ENCODE assay signal across 9 cellular contexts in the genomic region with DNA sequence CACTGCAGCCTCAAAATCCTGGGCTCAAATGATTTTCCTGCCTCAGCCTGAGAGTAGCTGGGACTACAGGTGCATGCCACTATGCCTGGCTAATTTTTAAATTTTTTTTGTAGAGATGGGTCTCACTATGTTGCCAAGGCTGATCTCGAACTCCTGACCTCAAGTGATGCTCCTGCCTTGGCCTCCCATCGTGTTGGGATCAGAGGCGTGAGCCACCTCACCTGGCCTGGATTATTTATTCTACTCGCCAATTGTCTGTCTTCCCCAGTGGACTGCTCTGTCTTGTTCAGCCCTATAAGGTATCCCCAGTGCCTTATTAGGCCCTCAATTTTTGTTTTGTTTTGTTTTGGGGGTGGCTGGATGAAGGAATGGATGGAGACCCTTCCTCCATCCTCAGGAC. TPM values are rescaled to one million over a fixed set of nuclear protein-coding genes. Genes with fewer than 3 reads are reported as not detected.
A peak's percentile ranks its signal among the peaks of the same experiment; 100 is the strongest.
DNase-seq lines count a peak whose midpoint lies in the region; ATAC-seq and TF ChIP-seq lines count a peak whose summit lies in the region.
"Had no signal": no experiment of that assay in that cellular context is flagged by ENCODE, and none has a peak within 500 bp of the region (broad histone marks: within the 10 kb centered on the region; RNA-seq: fewer than 3 reads in every experiment).

No MANE protein-coding gene starts in this region.

- intact Hi-C loops in breast epithelium (cut with DNase I; ENCODE audit: low total_unique reads) = no loop called here
- intact Hi-C loops in upper lobe of right lung (cut with DNase I) = no loop called here

- ATAC-seq in upper lobe of right lung (no peak), HG02610 (IDR thresholded peaks at IDR 0.05; ENCODE audit: unreplicated experiment) (no peak)

- H3K27ac ChIP-seq in 22Rv1 (peak overlapping the region; percentile 77), HUES64 (ENCODE audit: low read depth, low read length) (no peak overlapping the region), breast epithelium (peak overlapping the region; percentile 70 to 81), neural cell (ENCODE audit: low read length) (no peak overlapping the region), upper lobe of right lung (no peak overlapping the region)

- H3K9me3 ChIP-seq in HUES64 (ENCODE audit: insufficient read depth, low read depth, low read length) = no peaks in the 10 kb centered on the region
- H3K9me3 ChIP-seq in breast epithelium = no peaks in the 10 kb centered on the region
- H3K9me3 ChIP-seq in neural cell (ENCODE audit: low read length) = no peaks in the 10 kb centered on the region
- H3K9me3 ChIP-seq in upper lobe of right lung = no peaks in the 10 kb centered on the region
- H3K9me3 ChIP-seq: MG63 had no signal

- no peak for TF ChIP-seq POLR2A in breast epithelium (IDR thresholded peaks at IDR 0.05)

- TF ChIP-seq CTCF in 22Rv1 (IDR thresholded peaks at IDR 0.05) (no peak), breast epithelium (IDR thresholded peaks at IDR 0.05) (no peak), neural cell (IDR thresholded peaks at IDR 0.05; ENCODE audit: poor library complexity, severe bottlenecking) (no peak), upper lobe of right lung (IDR thresholded peaks at IDR 0.05) (no peak), GM13977 (IDR thresholded peaks at IDR 0.05; ENCODE audit: extremely low read depth, insufficient read depth, missing control alignments) (no peak)

- no peaks in the 10 kb centered on the region for H3K9me2 ChIP-seq in neural cell (ENCODE audit: insufficient read depth, low read length)

- no peak overlapping the region for H3K4me2 ChIP-seq in neural cell (ENCODE audit: low read length)

- no peak for DNase-seq in breast epithelium (ENCODE audit: low spot score in 2 of 2)
- no peak for DNase-seq in upper lobe of right lung
- no peak for DNase-seq in GM13977 (ENCODE audit: low spot score)
- DNase-seq in kidney tubule cell (ENCODE audit: low spot score) = no peak

- in situ Hi-C loops in GM13977 (cut with MboI; ENCODE audit: low pct_unique_long_range_greater_than_20kb, low sequenced_read_pairs, unreplicated experiment) = no loop called here

- H3K9ac ChIP-seq in HUES64 (ENCODE audit: low read depth, low read length) (peak overlapping the region; percentile 61; the same call in 1 of the 2 replicates), neural cell (ENCODE audit: low read length) (no peak overlapping the region)

- no peaks in the 10 kb centered on the region; the same call in 1 of the 2 replicates for H3K27me3 ChIP-seq in HUES64 (ENCODE audit: insufficient read depth, low read length)
- no peaks in the 10 kb centered on the region for H3K27me3 ChIP-seq in breast epithelium
- no peaks in the 10 kb centered on the region for H3K27me3 ChIP-seq in neural cell (ENCODE audit: insufficient read depth, low read depth, low read length)
- H3K27me3 ChIP-seq in upper lobe of right lung = no peaks in the 10 kb centered on the region
- H3K27me3 ChIP-seq: MG63 had no signal

- no peak for TF ChIP-seq RAD21 in neural cell (conservative IDR thresholded peaks at IDR 0.05)

- peaks cover 16% of the 10 kb centered on the region for H3K79me2 ChIP-seq in neural cell (replicated peaks; ENCODE audit: insufficient read depth, low read length)

- H2AFZ ChIP-seq in neural cell (ENCODE audit: low read depth, low read length) = peak overlapping the region; percentile 33

- H3K4me1 ChIP-seq in HUES64 (ENCODE audit: insufficient read depth, low read length) (peaks cover 5% of the 10 kb centered on the region; the same call in 1 of the 2 replicates), breast epithelium (peaks cover 0 to 4% of the 10 kb centered on the region in 2 donors), upper lobe of right lung (peaks cover 10% of the 10 kb centered on the region)

- H3K36me3 ChIP-seq in HUES64 (ENCODE audit: insufficient read depth, low read length) (peaks cover 13% of the 10 kb centered on the region), breast epithelium (no peaks in the 10 kb centered on the region), neural cell (ENCODE audit: insufficient read depth, low read length) (no peaks in the 10 kb centered on the region), upper lobe of right lung (peaks cover 3% of the 10 kb centered on the region)
- H3K36me3 ChIP-seq: MG63 had no signal

- no peaks in the 10 kb centered on the region for H3F3A ChIP-seq in neural cell (ENCODE audit: insufficient read depth, low read length, poor library complexity, severe bottlenecking)

- 93% methylated on average over 4 of the region's 4 CpGs for WGBS in HUES64

- peak overlapping the region; percentile 39 for H3K4me3 ChIP-seq in HUES64 (ENCODE audit: low read length)
- H3K4me3 ChIP-seq in breast epithelium = no peak overlapping the region
- peak overlapping the region; percentile 82 for H3K4me3 ChIP-seq in neural cell (ENCODE audit: low read length)
- H3K4me3 ChIP-seq in upper lobe of right lung = no peak overlapping the region

- no peaks in the 10 kb centered on the region for H4K20me1 ChIP-seq in neural cell (ENCODE audit: insufficient read depth)

- TF ChIP-seq EP300 in neural cell (conservative IDR thresholded peaks at IDR 0.05; ENCODE audit: poor library complexity, severe bottlenecking) = no peak

TF ChIP-seq in neural cell, 6 proteins besides CTCF, POLR2A, EP300 and RAD21:
- TF ChIP-seq REST (IDR thresholded peaks at IDR 0.05; ENCODE audit: borderline replicate concordance) (no peak), SMC3 (conservative IDR thresholded peaks at IDR 0.05; ENCODE audit: poor library complexity) (no peak), POLR2AphosphoS5 (IDR thresholded peaks at IDR 0.05) (no peak), MXI1 (conservative IDR thresholded peaks at IDR 0.05; ENCODE audit: poor library complexity, severe bottlenecking) (no peak), TAF1 (IDR thresholded peaks at IDR 0.05; ENCODE audit: low read depth) (no peak), EZH2 (IDR thresholded peaks at IDR 0.05; ENCODE audit: borderline replicate concordance, insufficient read depth, low read length, poor library complexity, severe bottlenecking) (no peak)

RNA-seq across cellular contexts. Expression of gene DENND10, which starts 0.7 kb away (rescaled TPM):
- polyA plus RNA-seq in HUES64 (2013, experiment 1 of 2) = 52.1 TPM
- 63.9 TPM for polyA plus RNA-seq in HUES64 (2013, experiment 2 of 2)
- total RNA-seq in breast epithelium (10 to 100 TPM; 33.8 to 55.0 (median 37.3) TPM), upper lobe of right lung (27.7 TPM)
- polyA plus RNA-seq in neural cell = 81.6 and 83.3 TPM in 2 replicates
- 54.5 and 56.4 TPM in 2 replicates for polyA minus RNA-seq in neural cell

RNA-seq across cellular contexts. Expression of gene EIF3A, which starts 22.6 kb away (rescaled TPM):
- 152 TPM for polyA plus RNA-seq in HUES64 (2013, experiment 1 of 2)
- 152 TPM for polyA plus RNA-seq in HUES64 (2013, experiment 2 of 2)
- total RNA-seq in breast epithelium (100 to 1,000 TPM; 117 to 166 (median 124) TPM), upper lobe of right lung (96.9 TPM)
- polyA plus RNA-seq in neural cell = 37.3 and 38.6 TPM in 2 replicates
- polyA minus RNA-seq in neural cell = 112 and 128 TPM in 2 replicates

Comparison
In these comparisons a context has a peak if more than half of its experiments do, and no peak if none do; other contexts are left out.
1. H3K27ac ChIP-seq: peak in 22Rv1 (single experiment) and breast epithelium (2 of 2); none in HUES64 (single experiment), neural cell (single experiment) and upper lobe of right lung (single experiment).
2. H3K4me3 ChIP-seq: peak in HUES64 (single experiment) and neural cell (single experiment); none in breast epithelium (0 of 3) and upper lobe of right lung (single experiment).